ENCODE assay signal across 9 cellular contexts in genomic region chr13:99321709-99322108, GRCh38. TPM values are rescaled to one million over a fixed set of nuclear protein-coding genes. Genes with fewer than 3 reads are reported as not detected.
DNase-seq lines count a peak whose midpoint lies in the region; ATAC-seq, FAIRE-seq and TF ChIP-seq lines count a peak whose summit lies in the region.
"Had no signal": no experiment of that assay in that cellular context is flagged by ENCODE, and none has a peak within 500 bp of the region (broad histone marks: within the 10 kb centered on the region; RNA-seq: fewer than 3 reads in every experiment).

No MANE protein-coding gene starts in this region.

- peak overlapping the region; percentile 97 for H3K27ac Mint-ChIP-seq in activated T-cell treated with anti-CD3 and anti-CD28 coated beads, Interleukin-2, amount 50 U/mL, for 72 hours
- peak overlapping the region; percentile 97 for H3K27ac Mint-ChIP-seq in activated CD4-positive, alpha-beta memory T cell treated with anti-CD3 and anti-CD28 coated beads, Interleukin-2, amount 10 ng/mL, durations not matched to agents 7 days and 5 days

- peak overlapping the region; percentile 55 for H3K27ac ChIP-seq in suprapubic skin

- no peaks in the 10 kb centered on the region for H3K27me3 ChIP-seq in suprapubic skin

- ATAC-seq in activated T-cell treated with anti-CD3 and anti-CD28 coated beads, Interleukin-2, amount 50 U/mL, for 72 hours (replicated peaks in 1 of 2): no peak
- no peak for ATAC-seq in HG02678 (IDR thresholded peaks at IDR 0.05; ENCODE audit: unreplicated experiment)

- no peaks in the 10 kb centered on the region for H3K9me3 Mint-ChIP-seq in activated T-cell treated with anti-CD3 and anti-CD28 coated beads, Interleukin-2, amount 50 U/mL, for 72 hours
- H3K9me3 Mint-ChIP-seq in activated CD4-positive, alpha-beta memory T cell treated with anti-CD3 and anti-CD28 coated beads, Interleukin-2, amount 10 ng/mL, durations not matched to agents 7 days and 5 days: no peaks in the 10 kb centered on the region
- H3K9me3 Mint-ChIP-seq: nephron had no signal

- CTCF ChIA-PET in activated CD4-positive, alpha-beta memory T cell treated with anti-CD3 and anti-CD28 coated beads, Interleukin-2, amount 10 ng/mL, durations not matched to agents 7 days and 5 days (lab: Charles Lee): interaction anchor here (0.6 to 2.8 kb wide), 6 partner anchors 9 to 145 kb away, joined by 3 to 13 read pairs (median 4); no protein-coding TSS in a partner anchor

- H3K36me3 ChIP-seq in suprapubic skin: peaks cover 22% of the 10 kb centered on the region

- TF ChIP-seq CTCF in suprapubic skin (IDR thresholded peaks at IDR 0.05): no peak

- TF ChIP-seq POLR2A in suprapubic skin (IDR thresholded peaks at IDR 0.05): no peak

- POLR2A ChIA-PET in activated CD4-positive, alpha-beta memory T cell treated with anti-CD3 and anti-CD28 coated beads, Interleukin-2, amount 10 ng/mL, durations not matched to agents 7 days and 5 days (lab: Charles Lee): interaction anchor here (0.8 to 5.4 kb wide), 24 partner anchors 9 to 180 kb away, joined by 3 to 125 read pairs (median 6); partner anchors contain the start of genes GPR18, GPR183, TM9SF2 and UBAC2

- H3K36me3 Mint-ChIP-seq in activated T-cell treated with anti-CD3 and anti-CD28 coated beads, Interleukin-2, amount 50 U/mL, for 72 hours (ENCODE audit: insufficient read depth in 2 of 2): peaks cover 8 to 30% of the 10 kb centered on the region in 2 donors
- H3K36me3 Mint-ChIP-seq in activated CD4-positive, alpha-beta memory T cell treated with anti-CD3 and anti-CD28 coated beads, Interleukin-2, amount 10 ng/mL, durations not matched to agents 7 days and 5 days (ENCODE audit: low read depth): peaks cover 45% of the 10 kb centered on the region

- peak; percentile 33 for FAIRE-seq in islet of Langerhans (lab: Jason Lieb, UNC)

- no peaks in the 10 kb centered on the region for H3K27me3 Mint-ChIP-seq in activated T-cell treated with anti-CD3 and anti-CD28 coated beads, Interleukin-2, amount 50 U/mL, for 72 hours (ENCODE audit: low read depth)
- no peaks in the 10 kb centered on the region for H3K27me3 Mint-ChIP-seq in activated CD4-positive, alpha-beta memory T cell treated with anti-CD3 and anti-CD28 coated beads, Interleukin-2, amount 10 ng/mL, durations not matched to agents 7 days and 5 days

- H3K9me3 ChIP-seq in suprapubic skin: no peaks in the 10 kb centered on the region

- peaks cover 31% of the 10 kb centered on the region for H3K4me1 ChIP-seq in suprapubic skin

- no peak for DNase-seq in activated T-cell treated with anti-CD3 and anti-CD28 coated beads, Interleukin-2, amount 50 U/mL, for 72 hours
- DNase-seq in activated T-cell treated with anti-CD3 and anti-CD28 coated beads for 4 hours (no peak), suprapubic skin (ENCODE audit: low spot score in 2 of 2) (no peak), COR-L47 (lab: John Stamatoyannopoulos, UW) (no peak)
- DNase-seq in activated CD4-positive, alpha-beta memory T cell treated with anti-CD3 and anti-CD28 coated beads, Interleukin-2, amount 10 ng/mL, durations not matched to agents 7 days and 5 days: no peak
- DNase-seq in stimulated activated CD4-positive, alpha-beta T cell treated with anti-CD3 and anti-CD28 coated beads, Interleukin-4, amount 100 ng/mL, for 1 hour: no peak

- TF ChIP-seq EP300 in suprapubic skin (IDR thresholded peaks at IDR 0.05): no peak

- peaks cover 90% of the 10 kb centered on the region for H3K4me1 Mint-ChIP-seq in activated T-cell treated with anti-CD3 and anti-CD28 coated beads, Interleukin-2, amount 50 U/mL, for 72 hours (ENCODE audit: low read depth)
- peaks cover 74% of the 10 kb centered on the region for H3K4me1 Mint-ChIP-seq in activated CD4-positive, alpha-beta memory T cell treated with anti-CD3 and anti-CD28 coated beads, Interleukin-2, amount 10 ng/mL, durations not matched to agents 7 days and 5 days

- H3K4me3 ChIP-seq in suprapubic skin: no peak overlapping the region

- peak overlapping the region; percentile 57 to 79 for H3K4me3 Mint-ChIP-seq in activated T-cell treated with anti-CD3 and anti-CD28 coated beads, Interleukin-2, amount 50 U/mL, for 72 hours
- no peak overlapping the region for H3K4me3 Mint-ChIP-seq in activated CD4-positive, alpha-beta memory T cell treated with anti-CD3 and anti-CD28 coated beads, Interleukin-2, amount 10 ng/mL, durations not matched to agents 7 days and 5 days
- H3K4me3 Mint-ChIP-seq: nephron had no signal

RNA-seq across cellular contexts. Expression of gene GPR183, which starts 14.5 kb away (rescaled TPM):
- 10 to 100 TPM; 32.8 to 57.5 TPM for total RNA-seq in activated T-cell treated with anti-CD3 and anti-CD28 coated beads, Interleukin-2, amount 50 U/mL, for 72 hours
- total RNA-seq in activated CD4-positive, alpha-beta memory T cell treated with anti-CD3 and anti-CD28 coated beads, Interleukin-2, amount 10 ng/mL, durations not matched to agents 7 days and 5 days: 10 to 100 TPM; 43.7 to 46.2 TPM
- total RNA-seq in suprapubic skin: 1 to 10 TPM; 2.3 to 7.0 (median 4.4) TPM

Comparison
In these comparisons a context has a peak if more than half of its experiments do, and no peak if none do; other contexts are left out.
1. RNA of gene GPR183, which starts 14.5 kb away (total RNA-seq): 32.8 to 57.5 TPM in activated T-cell treated with anti-CD3 and anti-CD28 coated beads, Interleukin-2, amount 50 U/mL, for 72 hours and 43.7 to 46.2 TPM in activated CD4-positive, alpha-beta memory T cell treated with anti-CD3 and anti-CD28 coated beads, Interleukin-2, amount 10 ng/mL, durations not matched to agents 7 days and 5 days; 2.3 to 7.0 TPM in suprapubic skin; every median in the first group is over 4 times any median in the second.